29 cellular contexts compared by ENCODE assay signal in the genomic region with DNA sequence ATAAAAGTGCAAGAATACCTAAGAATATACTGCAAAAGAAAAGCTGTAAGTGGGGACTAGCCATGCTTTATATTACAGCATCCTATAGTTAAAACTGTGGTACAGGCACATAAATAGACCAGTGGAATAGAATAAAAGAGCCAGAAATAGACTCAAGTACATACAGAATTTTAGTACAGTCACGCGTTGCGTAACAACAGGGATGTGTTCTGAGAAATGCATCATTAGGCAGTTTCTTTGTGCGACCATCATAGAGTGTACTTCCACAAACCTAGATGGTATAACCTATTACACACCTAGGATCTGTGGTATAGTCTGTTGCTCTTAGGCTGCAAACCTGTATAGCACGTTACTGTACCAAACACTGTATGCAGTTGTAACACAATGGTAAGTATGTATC.
DNase-seq lines count a peak whose midpoint lies in the region; TF ChIP-seq lines count a peak whose summit lies in the region.
"Had no signal": no experiment of that assay in that cellular context is flagged by ENCODE, and none has a peak within 500 bp of the region (broad histone marks: within the 10 kb centered on the region; RNA-seq: fewer than 3 reads in every experiment).

No MANE protein-coding gene starts in this region.

- no peak for TF ChIP-seq CTCF in choroid plexus epithelial cell (conservative IDR thresholded peaks at IDR 0.05; ENCODE audit: low read depth, low read length)

- H3K4me3 ChIP-seq in choroid plexus epithelial cell (ENCODE audit: low read depth, low read length) (no peak overlapping the region), skeletal muscle cell (ENCODE audit: low read depth, low read length) (no peak overlapping the region)
- H3K4me3 ChIP-seq: dorsolateral prefrontal cortex, esophagus squamous epithelium, gastrocnemius medialis, hepatocyte, ovary, suprapubic skin, upper lobe of left lung had no signal

- DNase-seq in SIG-M5 treated with dmso at 0.1 percent for 504 hours (lab: John Stamatoyannopoulos, UW; ENCODE audit: unreplicated experiment) (peak; percentile 61), SIG-M5 (lab: John Stamatoyannopoulos, UW) (no peak), NOMO-1 treated with dmso at 0.1 percent for 144 hours (lab: John Stamatoyannopoulos, UW; ENCODE audit: unreplicated experiment) (peak; percentile 16), choroid plexus epithelial cell (ENCODE audit: low read depth) (peak; percentile 9), skeletal muscle cell (ENCODE audit: low read depth) (peak; percentile 8), NCI-H1436 treated with DMSO at 0.1 percent for 48 hours (lab: John Stamatoyannopoulos, UW) (no peak), medulla oblongata (ENCODE audit: extremely low spot score) (no peak), AG20443 (ENCODE audit: low spot score) (no peak)
- DNase-seq: activated CD4-positive, CD25-positive, alpha-beta regulatory T cell; activated naive CD4-positive, alpha-beta T cell treated with Interleukin-2 at 50 U/mL for 16 hours; Caco-2; dorsolateral prefrontal cortex; esophagus squamous epithelium; gastrocnemius medialis; GOT3; left colon; NCI-H1417; NCI-H2081; NCI-H2227 treated with DMSO at 0.1 percent for 48 hours; NCI-H526 treated with DMSO at 0.1 percent for 48 hours; NK-92 treated with Interleukin-12 subunit alpha and Interleukin-12 subunit beta, amount 100 ng/mL, for 24 hours; ovary; RPMI8226; small intestine; stimulated activated naive CD4-positive, alpha-beta T cell; T-cell; upper lobe of left lung had no signal

Comparison
In these comparisons a context has a peak if more than half of its experiments do, and no peak if none do; other contexts are left out.
1. DNase-seq: peak in SIG-M5 treated with dmso at 0.1 percent for 504 hours (single experiment), NOMO-1 treated with dmso at 0.1 percent for 144 hours (single experiment), choroid plexus epithelial cell (single experiment) and skeletal muscle cell (single experiment); none in SIG-M5 (single experiment), NCI-H1436 treated with DMSO at 0.1 percent for 48 hours (single experiment), medulla oblongata (single experiment) and AG20443 (single experiment).